In the genomic region with DNA sequence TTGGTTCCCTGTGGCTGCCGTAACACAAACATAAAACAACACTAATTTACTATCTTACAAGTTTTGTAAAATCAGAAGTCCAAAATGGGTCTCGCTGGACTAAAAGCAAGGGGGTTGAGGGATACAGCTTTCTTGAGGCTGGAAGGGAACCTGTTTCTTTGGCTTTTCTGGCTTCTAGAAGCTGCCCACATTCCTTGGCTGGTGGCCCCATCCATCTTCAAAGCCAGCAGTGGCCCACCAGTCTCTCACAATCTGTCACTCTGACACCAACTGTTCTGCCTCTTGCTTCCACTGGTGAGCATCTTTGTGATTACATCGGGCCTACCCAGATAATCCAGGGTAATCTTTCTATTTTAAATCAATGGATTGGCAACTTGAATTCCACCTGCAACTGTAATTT, we compare ENCODE assay signal across 17 cellular contexts. TPM values are rescaled to one million over a fixed set of nuclear protein-coding genes. Genes with fewer than 3 reads are reported as not detected.
DNase-seq lines count a peak whose midpoint lies in the region; ATAC-seq, FAIRE-seq and TF ChIP-seq lines count a peak whose summit lies in the region.
"Had no signal": no experiment of that assay in that cellular context is flagged by ENCODE, and none has a peak within 500 bp of the region (broad histone marks: within the 10 kb centered on the region; RNA-seq: fewer than 3 reads in every experiment).

No MANE protein-coding gene starts in this region.

- no peak for TF ChIP-seq RAD21 in IMR-90 (IDR thresholded peaks at IDR 0.05; ENCODE audit: low read length)

- no peak overlapping the region for H3K4ac ChIP-seq in IMR-90 (ENCODE audit: low read depth, low read length)

- H2AFZ ChIP-seq in IMR-90 (replicated peaks; ENCODE audit: low read length, poor library complexity) (no peak overlapping the region), osteoblast (ENCODE audit: low read length) (no peak overlapping the region)

- no peak overlapping the region for H4K8ac ChIP-seq in IMR-90 (ENCODE audit: low read depth in 2 of 2, low read length in 2 of 2)

- no peak overlapping the region; the same call in 1 of the 2 replicates for H3K14ac ChIP-seq in IMR-90 (replicated peaks; ENCODE audit: low read depth, low read length)

- no peaks in the 10 kb centered on the region for H3K27me3 ChIP-seq in IMR-90 (ENCODE audit: control insufficient read depth, insufficient read depth, low read length)
- no peaks in the 10 kb centered on the region for H3K27me3 ChIP-seq in osteoblast (ENCODE audit: insufficient read depth, low read length)
- H3K27me3 ChIP-seq: vagina had no signal

- CTCF ChIA-PET in IMR-90 (lab: Yijun Ruan, JAX): no interaction called here

- peaks cover 0 to 33% of the 10 kb centered on the region in 2 experiments; a peak in 2 of 4 replicates for H3K79me1 ChIP-seq in IMR-90 (ENCODE audit: low read depth in 1 of 2, low read length in 2 of 2)

- no peak for ATAC-seq in activated T-cell treated with anti-CD3 and anti-CD28 coated beads, Interleukin-2, amount 50 U/mL, for 72 hours (replicated peaks in 1 of 2)
- no peak for ATAC-seq in IMR-90 (ENCODE audit: low read depth)
- no peak for ATAC-seq in effector memory CD8-positive, alpha-beta T cell (replicated peaks)

- no peak overlapping the region for H4K91ac ChIP-seq in IMR-90 (ENCODE audit: insufficient read depth, low read depth, low read length)

- H3K9me3 ChIP-seq in IMR-90 (ENCODE audit: control insufficient read depth, insufficient read depth, low read length) (peaks cover 3% of the 10 kb centered on the region), osteoblast (ENCODE audit: low read depth, low read length) (peaks cover 2% of the 10 kb centered on the region)
- H3K9me3 ChIP-seq: SK-N-SH, vagina had no signal

- H3K9me1 ChIP-seq in IMR-90 (ENCODE audit: insufficient read depth, low read length): peaks cover 17% of the 10 kb centered on the region

- intact Hi-C loops in IMR-90 (cut with micrococcal nuclease): loop anchor here (2.0 kb wide), 1 partner anchor 59 kb away; no protein-coding TSS in a partner anchor

- no TSS peak for BruUV-seq in IMR-90 (replicated peaks; lab: Mats Ljungman, UMichigan)

- H3K27ac ChIP-seq in IMR-90 (ENCODE audit: insufficient read depth, low read length) (no peak overlapping the region), osteoblast (ENCODE audit: low read depth, low read length) (peak overlapping the region; percentile 40)

- H3K4me3 ChIP-seq in IMR-90 (ENCODE audit: insufficient read depth, low read depth, low read length) (no peak overlapping the region), osteoblast (ENCODE audit: insufficient read depth, low read length) (no peak overlapping the region)

- in situ Hi-C loops in IMR-90 (cut with MboI; ENCODE audit: low sequenced_read_pairs): no loop called here

- H4K5ac ChIP-seq in IMR-90 (ENCODE audit: low read depth, low read length): no peak overlapping the region

- H2BK15ac ChIP-seq in IMR-90 (ENCODE audit: low read depth, low read length): no peak overlapping the region

- peak overlapping the region; percentile 82 to 85 for H3K4me3 Mint-ChIP-seq in activated T-cell treated with anti-CD3 and anti-CD28 coated beads, Interleukin-2, amount 50 U/mL, for 72 hours
- H3K4me3 Mint-ChIP-seq in effector memory CD8-positive, alpha-beta T cell: peak overlapping the region; percentile 77 to 84

- no peak for FAIRE-seq in D721Med (lab: Jason Lieb, UNC)
- FAIRE-seq: H54, small intestine had no signal

- no peak overlapping the region for H2BK120ac ChIP-seq in IMR-90 (ENCODE audit: low read depth, low read length)

- no peak overlapping the region for H3K18ac ChIP-seq in IMR-90 (ENCODE audit: low read depth, low read length)

- H3K79me2 ChIP-seq in osteoblast (ENCODE audit: insufficient read depth, low read length): peaks cover 36% of the 10 kb centered on the region

- peaks cover 7% of the 10 kb centered on the region for H3K4me1 Mint-ChIP-seq in activated T-cell treated with anti-CD3 and anti-CD28 coated beads, Interleukin-2, amount 50 U/mL, for 72 hours (ENCODE audit: low read depth)
- H3K4me1 Mint-ChIP-seq in effector memory CD8-positive, alpha-beta T cell (ENCODE audit: low read depth in 2 of 2): peaks cover 4 to 8% of the 10 kb centered on the region in 2 donors

- dilution Hi-C loops in IMR-90 (cut with HindIII; ENCODE audit: low sequenced_read_pairs, unreplicated experiment): no loop called here

- H3K9me3 Mint-ChIP-seq in activated T-cell treated with anti-CD3 and anti-CD28 coated beads, Interleukin-2, amount 50 U/mL, for 72 hours: no peaks in the 10 kb centered on the region
- H3K9me3 Mint-ChIP-seq in effector memory CD8-positive, alpha-beta T cell: no peaks in the 10 kb centered on the region

- H3K27me3 Mint-ChIP-seq in activated T-cell treated with anti-CD3 and anti-CD28 coated beads, Interleukin-2, amount 50 U/mL, for 72 hours (ENCODE audit: low read depth): peaks cover 41% of the 10 kb centered on the region
- H3K27me3 Mint-ChIP-seq in effector memory CD8-positive, alpha-beta T cell: peaks cover 29 to 78% of the 10 kb centered on the region in 2 donors

- peak overlapping the region; percentile 3; the same call in 1 of the 2 replicates for H2AK5ac ChIP-seq in IMR-90 (ENCODE audit: low read depth, low read length)

- H3K27ac Mint-ChIP-seq in activated T-cell treated with anti-CD3 and anti-CD28 coated beads, Interleukin-2, amount 50 U/mL, for 72 hours: no peak overlapping the region
- no peak overlapping the region for H3K27ac Mint-ChIP-seq in effector memory CD8-positive, alpha-beta T cell

- peaks cover 2 to 11% of the 10 kb centered on the region in 2 donors for H3K36me3 Mint-ChIP-seq in activated T-cell treated with anti-CD3 and anti-CD28 coated beads, Interleukin-2, amount 50 U/mL, for 72 hours (ENCODE audit: insufficient read depth in 2 of 2)
- H3K36me3 Mint-ChIP-seq in effector memory CD8-positive, alpha-beta T cell (ENCODE audit: insufficient read depth): no peaks in the 10 kb centered on the region

- POLR2A ChIA-PET in IMR-90 (lab: Charles Lee; ENCODE audit: unreplicated experiment): no interaction called here

- H3K4me1 ChIP-seq in IMR-90 (ENCODE audit: control insufficient read depth, insufficient read depth, low read length): peaks cover 12% of the 10 kb centered on the region
- H3K4me1 ChIP-seq in osteoblast (ENCODE audit: insufficient read depth, low read length): peaks cover 43% of the 10 kb centered on the region

- H3K23ac ChIP-seq in IMR-90 (ENCODE audit: low read depth, low read length): no peak overlapping the region; the same call in 1 of the 2 replicates

- peak overlapping the region; percentile 28; the same call in 1 of the 2 replicates for H2BK20ac ChIP-seq in IMR-90 (ENCODE audit: low read depth, low read length)

- DNase-seq in activated T-cell treated with anti-CD3 and anti-CD28 coated beads, Interleukin-2, amount 50 U/mL, for 72 hours: no peak
- no peak for DNase-seq in activated T-cell treated with anti-CD3 and anti-CD28 coated beads, Interleukin-2, amount 50 U/mL, for 48 hours
- DNase-seq in IMR-90 (no peak), osteoblast (ENCODE audit: insufficient read length, low spot score, missing footprints) (no peak), D721Med (ENCODE audit: insufficient read length, low spot score) (no peak), superior temporal gyrus (ENCODE audit: extremely low spot score) (no peak)
- DNase-seq in effector memory CD8-positive, alpha-beta T cell: no peak
- DNase-seq in activated effector memory CD4-positive, alpha-beta T cell treated with anti-CD3 and anti-CD28 coated beads, Interleukin-2, amount 50 U/mL, for 16 hours: no peak
- DNase-seq: aorta, mesenchymal stem cell, NCI-H2081 treated with DMSO at 0.1 percent for 48 hours, SK-N-SH, stomach had no signal

- no peak overlapping the region for H2AK9ac ChIP-seq in IMR-90 (replicated peaks; ENCODE audit: low read depth, low read length, poor library complexity)

- TF ChIP-seq CTCF in IMR-90 (conservative IDR thresholded peaks at IDR 0.05; ENCODE audit: low read depth, low read length) (no peak), osteoblast (IDR thresholded peaks at IDR 0.05; ENCODE audit: extremely low read depth, low read depth, low read length) (no peak), D721Med (IDR thresholded peaks at IDR 0.05; ENCODE audit: insufficient read depth, missing control alignments) (no peak)

- no peak overlapping the region for H3K56ac ChIP-seq in IMR-90 (ENCODE audit: extremely low read depth, insufficient read depth, low read length)

- WGBS in IMR-90 (ENCODE audit: extremely low coverage in 2 of 2, insufficient read length in 1 of 2), 2 experiments: no CpG with 5 or more reads among the region's 3 CpGs

- no peaks in the 10 kb centered on the region for H3K36me3 ChIP-seq in IMR-90 (ENCODE audit: control insufficient read depth, insufficient read depth, low read length)
- peaks cover 14% of the 10 kb centered on the region for H3K36me3 ChIP-seq in osteoblast (ENCODE audit: insufficient read depth, low read length)
- H3K36me3 ChIP-seq: stomach, vagina had no signal

- H3K4me2 ChIP-seq in IMR-90 (ENCODE audit: low read depth, low read length): no peak overlapping the region
- H3K4me2 ChIP-seq in osteoblast (ENCODE audit: insufficient read depth, low read length): peak overlapping the region; percentile 7

- no peak overlapping the region for H3K9ac ChIP-seq in IMR-90 (ENCODE audit: low read depth, low read length)

- H2BK5ac ChIP-seq in IMR-90 (ENCODE audit: low read depth, low read length, poor library complexity, severe bottlenecking): no peak overlapping the region

- peaks cover 5% of the 10 kb centered on the region; the same call in 1 of the 2 replicates for H4K20me1 ChIP-seq in IMR-90 (ENCODE audit: insufficient read depth, low read length)
- H4K20me1 ChIP-seq in osteoblast (ENCODE audit: insufficient read depth, low read length): peaks cover 12% of the 10 kb centered on the region

- TF ChIP-seq POLR2A in IMR-90 (IDR thresholded peaks at IDR 0.05; ENCODE audit: low read depth, low read length): no peak

RNA-seq across cellular contexts. Expression of a gene that starts 1.1 kb away (rescaled TPM):
- under 1 TPM; 0.28 to 0.43 TPM for total RNA-seq in activated T-cell treated with anti-CD3 and anti-CD28 coated beads, Interleukin-2, amount 50 U/mL, for 72 hours
- 8.4 and 8.6 TPM in 2 replicates for total RNA-seq in IMR-90 (2012; rRNA removed)
- polyA plus RNA-seq in IMR-90 (2012; rRNA removed): 40.4 and 47.0 TPM in 2 replicates
- polyA plus RNA-seq in IMR-90 (2012; cell fraction: cytosol; rRNA removed): 50.7 and 52.3 TPM in 2 replicates
- 95.5 and 110 TPM in 2 replicates for polyA plus RNA-seq in IMR-90 (2012; cell fraction: nucleus; rRNA removed; ENCODE audit: low replicate concordance)
- total RNA-seq in osteoblast: 87.9 and 98.7 TPM in 2 replicates

RNA-seq across cellular contexts. Expression of a gene that starts 39.6 kb away (rescaled TPM):
- total RNA-seq in activated T-cell treated with anti-CD3 and anti-CD28 coated beads, Interleukin-2, amount 50 U/mL, for 72 hours: not detected
- total RNA-seq in IMR-90 (2012; rRNA removed) (0.18 and 0.28 TPM in 2 replicates), osteoblast (0.72 and 1.5 TPM in 2 replicates)
- polyA plus RNA-seq in IMR-90 (2012; rRNA removed): 0.32 and 0.34 TPM in 2 replicates
- polyA plus RNA-seq in IMR-90 (2012; cell fraction: cytosol; rRNA removed): 0.26 and 0.43 TPM in 2 replicates
- polyA plus RNA-seq in IMR-90 (2012; cell fraction: nucleus; rRNA removed; ENCODE audit: low replicate concordance): 0.13 and 0.34 TPM in 2 replicates
- total RNA-seq: aorta, HT1080, stomach, vagina had no signal
